Comparison of ENCODE assay signal across 19 cellular contexts in genomic region chr1:220298470-220298869, GRCh38.
"Had no signal": no experiment of that assay in that cellular context is flagged by ENCODE, and none has a peak within 500 bp of the region (broad histone marks: within the 10 kb centered on the region; RNA-seq: fewer than 3 reads in every experiment).

No MANE protein-coding gene starts in this region.

- FAIRE-seq: endothelial cell of umbilical vein had no signal

- ATAC-seq: left colon; mucosa of descending colon; naive thymus-derived CD4-positive, alpha-beta T cell; stimulated activated naive B cell treated with anti-CD40 and anti-IgM and Interleukin-4, amounts not matched to agents 10 μg/mL and 1 μg/mL and 100 μg/mL, for 72 hours had no signal

- H3K27ac ChIP-seq: brain microvascular endothelial cell, coronary artery, esophagus squamous epithelium, right atrium auricular region, tibial nerve had no signal

- H3K27me3 ChIP-seq: brain microvascular endothelial cell, esophagus squamous epithelium, right atrium auricular region, tibial nerve had no signal

- H3K27ac Mint-ChIP-seq: activated B cell treated with CpG ODN at 0.5 μM for 24 hours; activated CD4-positive, alpha-beta T cell treated with anti-CD3 and anti-CD28 coated beads, Interleukin-2, amount 10 ng/mL, durations not matched to agents 7 days and 5 days; activated naive CD8-positive, alpha-beta T cell treated with anti-CD3 and anti-CD28 coated beads for 36 hours; naive thymus-derived CD4-positive, alpha-beta T cell; stimulated activated naive B cell treated with anti-CD40 and anti-IgM and Interleukin-4, amounts not matched to agents 10 μg/mL and 1 μg/mL and 100 μg/mL, for 72 hours had no signal

- H3K4me3 ChIP-seq: coronary artery, esophagus squamous epithelium, mucosa of descending colon, right atrium auricular region, tibial nerve had no signal

- H3K36me3 Mint-ChIP-seq: activated naive CD8-positive, alpha-beta T cell treated with anti-CD3 and anti-CD28 coated beads for 36 hours; naive thymus-derived CD4-positive, alpha-beta T cell; stimulated activated naive B cell treated with anti-CD40 and anti-IgM and Interleukin-4, amounts not matched to agents 10 μg/mL and 1 μg/mL and 100 μg/mL, for 72 hours had no signal

- H3K9me3 ChIP-seq: esophagus squamous epithelium, mucosa of descending colon, right atrium auricular region, tibial nerve had no signal

- H3K4me3 Mint-ChIP-seq: activated B cell treated with CpG ODN at 0.5 μM for 24 hours; activated CD4-positive, alpha-beta T cell treated with anti-CD3 and anti-CD28 coated beads, Interleukin-2, amount 10 ng/mL, durations not matched to agents 7 days and 5 days; activated naive CD8-positive, alpha-beta T cell treated with anti-CD3 and anti-CD28 coated beads for 36 hours; central memory CD8-positive, alpha-beta T cell; naive thymus-derived CD4-positive, alpha-beta T cell; stimulated activated naive B cell treated with anti-CD40 and anti-IgM and Interleukin-4, amounts not matched to agents 10 μg/mL and 1 μg/mL and 100 μg/mL, for 72 hours had no signal

- H3K36me3 ChIP-seq: brain microvascular endothelial cell, esophagus squamous epithelium, right atrium auricular region, tibial nerve had no signal

- DNase-seq: activated B cell treated with CpG ODN at 0.5 μM for 24 hours; activated CD4-positive, alpha-beta T cell treated with anti-CD3 and anti-CD28 coated beads, Interleukin-2, amount 10 ng/mL, durations not matched to agents 7 days and 5 days; activated CD8-positive, alpha-beta memory T cell treated with anti-CD3 and anti-CD28 coated beads, Interleukin-2, amount 50 U/mL, for 48 hours; activated naive CD8-positive, alpha-beta T cell treated with anti-CD3 and anti-CD28 coated beads for 36 hours; brain microvascular endothelial cell; esophagus squamous epithelium; left colon; mammary epithelial cell; mucosa of descending colon; naive thymus-derived CD4-positive, alpha-beta T cell; stimulated activated CD4-positive, alpha-beta T cell treated with anti-CD3 and anti-CD28 coated beads, Interleukin-15, amount 100 ng/mL, for 24 hours; stimulated activated CD4-positive, alpha-beta T cell treated with anti-CD3 and anti-CD28 coated beads, Interleukin-4, amount 100 ng/mL, for 1 hour; stimulated activated naive B cell treated with anti-CD40 and anti-IgM and Interleukin-4, amounts not matched to agents 10 μg/mL and 1 μg/mL and 100 μg/mL, for 72 hours; T-helper 2 cell had no signal

- H3K4me1 Mint-ChIP-seq: activated B cell treated with CpG ODN at 0.5 μM for 24 hours; activated CD4-positive, alpha-beta T cell treated with anti-CD3 and anti-CD28 coated beads, Interleukin-2, amount 10 ng/mL, durations not matched to agents 7 days and 5 days; activated naive CD8-positive, alpha-beta T cell treated with anti-CD3 and anti-CD28 coated beads for 36 hours; central memory CD8-positive, alpha-beta T cell; stimulated activated naive B cell treated with anti-CD40 and anti-IgM and Interleukin-4, amounts not matched to agents 10 μg/mL and 1 μg/mL and 100 μg/mL, for 72 hours had no signal

- H3K9me3 Mint-ChIP-seq: activated B cell treated with CpG ODN at 0.5 μM for 24 hours; activated CD4-positive, alpha-beta T cell treated with anti-CD3 and anti-CD28 coated beads, Interleukin-2, amount 10 ng/mL, durations not matched to agents 7 days and 5 days; activated naive CD8-positive, alpha-beta T cell treated with anti-CD3 and anti-CD28 coated beads for 36 hours; central memory CD8-positive, alpha-beta T cell; stimulated activated naive B cell treated with anti-CD40 and anti-IgM and Interleukin-4, amounts not matched to agents 10 μg/mL and 1 μg/mL and 100 μg/mL, for 72 hours had no signal
